Comparison of ENCODE assay signal across 8 cellular contexts in genomic region chr18:3015203-3015590, GRCh38. TPM values are rescaled to one million over a fixed set of nuclear protein-coding genes. Genes with fewer than 3 reads are reported as not detected.
DNase-seq lines count a peak whose midpoint lies in the region; ATAC-seq and TF ChIP-seq lines count a peak whose summit lies in the region.

No MANE protein-coding gene starts in this region.

- peaks cover 29 to 33% of the 10 kb centered on the region in 2 donors for H3K4me1 Mint-ChIP-seq in natural killer cell treated with Interleukin-12 subunit alpha and Interleukin-12 subunit beta and Interleukin-15 and Interleukin-18, amount 100 ng/mL, for 72 hours (ENCODE audit: low read depth in 2 of 2)

- H3K27me3 Mint-ChIP-seq in natural killer cell treated with Interleukin-12 subunit alpha and Interleukin-12 subunit beta and Interleukin-15 and Interleukin-18, amount 100 ng/mL, for 72 hours: peaks cover 0 to 4% of the 10 kb centered on the region in 2 donors

- TF ChIP-seq POLR2A in NB4 (IDR thresholded peaks at IDR 0.05; ENCODE audit: extremely low read depth, insufficient read length): no peak

- TF ChIP-seq CTCF in BJ (IDR thresholded peaks at IDR 0.05; ENCODE audit: insufficient read depth, low read depth, low read length) (no peak), NB4 (IDR thresholded peaks at IDR 0.05; ENCODE audit: low read depth, low read length) (no peak)

- H3K36me3 ChIP-seq in BJ (ENCODE audit: control insufficient read depth, insufficient read depth, low read length): no peaks in the 10 kb centered on the region
- peaks cover 1% of the 10 kb centered on the region for H3K36me3 ChIP-seq in H7 (replicated peaks; ENCODE audit: control insufficient read depth, insufficient read depth, low read length)

- peaks cover 2% of the 10 kb centered on the region for H3K36me3 Mint-ChIP-seq in natural killer cell treated with Interleukin-12 subunit alpha and Interleukin-12 subunit beta and Interleukin-15 and Interleukin-18, amount 100 ng/mL, for 72 hours

- no peaks in the 10 kb centered on the region for H3K9me3 Mint-ChIP-seq in natural killer cell treated with Interleukin-12 subunit alpha and Interleukin-12 subunit beta and Interleukin-15 and Interleukin-18, amount 100 ng/mL, for 72 hours

- H3K27ac ChIP-seq in cingulate gyrus (ENCODE audit: low read depth, low read length): peak overlapping the region; percentile 11

- H3K4me3 Mint-ChIP-seq in natural killer cell treated with Interleukin-12 subunit alpha and Interleukin-12 subunit beta and Interleukin-15 and Interleukin-18, amount 100 ng/mL, for 72 hours: peak overlapping the region; percentile 13

- DNase-seq in BJ (ENCODE audit: low read depth): peak; percentile 52
- peak; percentile 51 for DNase-seq in NB4 (ENCODE audit: low read depth)
- DNase-seq in natural killer cell treated with Interleukin-12 subunit alpha and Interleukin-12 subunit beta and Interleukin-15 and Interleukin-18, amount 100 ng/mL, for 72 hours (ENCODE audit: low spot score): no peak
- no peak for DNase-seq in H7

- peak overlapping the region; percentile 32 to 58 for H3K27ac Mint-ChIP-seq in natural killer cell treated with Interleukin-12 subunit alpha and Interleukin-12 subunit beta and Interleukin-15 and Interleukin-18, amount 100 ng/mL, for 72 hours

- no peak for ATAC-seq in natural killer cell treated with Interleukin-12 subunit alpha and Interleukin-12 subunit beta and Interleukin-15 and Interleukin-18, amount 100 ng/mL, for 72 hours
- ATAC-seq in GM18498 (IDR thresholded peaks at IDR 0.05; ENCODE audit: unreplicated experiment): no peak
- ATAC-seq in HG03469 (IDR thresholded peaks at IDR 0.05; ENCODE audit: unreplicated experiment): no peak
- no peak for ATAC-seq in HG02678 (IDR thresholded peaks at IDR 0.05; ENCODE audit: unreplicated experiment)

- no peaks in the 10 kb centered on the region for H3K27me3 ChIP-seq in BJ (ENCODE audit: control insufficient read depth, insufficient read depth, low read length)
- H3K27me3 ChIP-seq in H7 (ENCODE audit: control insufficient read depth, insufficient read depth, low read length): no peaks in the 10 kb centered on the region

- H3K4me3 ChIP-seq in BJ (ENCODE audit: low read depth, low read length) (no peak overlapping the region), NB4 (ENCODE audit: low read depth, low read length) (no peak overlapping the region), H7 (ENCODE audit: insufficient read depth, low read depth, low read length) (no peak overlapping the region)

- POLR2A ChIA-PET in BJ (lab: Charles Lee): no interaction called here

- CTCF ChIA-PET in BJ (lab: Yijun Ruan, JAX): interaction anchor here (0.8 to 1.7 kb wide), 5 partner anchors 13 to 135 kb away, joined by 3 to 5 read pairs (median 3); no protein-coding TSS in a partner anchor

RNA-seq across cellular contexts. Expression of gene LPIN2, which starts 2.3 kb away (rescaled TPM):
- 27.3 and 29.1 TPM in 2 replicates for polyA plus RNA-seq in BJ (2011; rRNA removed)
- polyA minus RNA-seq in BJ (2011; rRNA and poly(A)+ RNA removed): 20.1 and 27.1 TPM in 2 replicates
- total RNA-seq in natural killer cell treated with Interleukin-12 subunit alpha and Interleukin-12 subunit beta and Interleukin-15 and Interleukin-18, amount 100 ng/mL, for 72 hours: 10 to 100 TPM; 57.8 to 80.3 TPM
- 10.8 and 11.8 TPM in 2 replicates for total RNA-seq in H7 (2014; rRNA removed; shearing (Covaris generic))

Comparison
In these comparisons a context has a peak if more than half of its experiments do, and no peak if none do; other contexts are left out.
1. DNase-seq: peak in BJ (single experiment) and NB4 (single experiment); none in natural killer cell treated with Interleukin-12 subunit alpha and Interleukin-12 subunit beta and Interleukin-15 and Interleukin-18, amount 100 ng/mL, for 72 hours (single experiment) and H7 (single experiment).